17 cellular contexts compared by ENCODE assay signal in the genomic region with DNA sequence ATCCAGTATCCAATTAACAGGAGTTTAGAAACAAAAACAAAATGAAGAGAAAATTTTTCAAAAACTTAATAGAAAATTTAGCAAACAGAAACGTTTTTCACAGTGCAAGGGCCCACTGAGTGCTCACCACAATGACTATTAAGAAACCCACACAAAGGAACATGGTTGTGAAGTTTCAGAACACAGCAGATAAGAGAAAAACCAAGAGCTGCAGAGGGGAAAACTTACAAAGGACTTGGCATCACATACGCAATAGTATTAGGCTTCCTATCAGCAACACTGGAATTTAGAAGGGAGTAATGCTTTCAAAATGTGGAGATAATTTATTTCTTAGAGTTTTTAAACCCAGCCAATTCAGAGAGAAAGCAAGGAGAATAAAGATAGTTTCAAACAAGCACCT. TPM values are rescaled to one million over a fixed set of nuclear protein-coding genes. Genes with fewer than 3 reads are reported as not detected.
A peak's percentile ranks its signal among the peaks of the same experiment; 100 is the strongest.
DNase-seq lines count a peak whose midpoint lies in the region; ATAC-seq and TF ChIP-seq lines count a peak whose summit lies in the region.
"Had no signal": no experiment of that assay in that cellular context is flagged by ENCODE, and none has a peak within 500 bp of the region (broad histone marks: within the 10 kb centered on the region; RNA-seq: fewer than 3 reads in every experiment).

No MANE protein-coding gene starts in this region.

- no peak for TF ChIP-seq POLR2A in uterus (IDR thresholded peaks at IDR 0.05)

- CTCF ChIA-PET in activated CD4-positive, alpha-beta memory T cell treated with anti-CD3 and anti-CD28 coated beads, Interleukin-2, amount 10 ng/mL, durations not matched to agents 7 days and 5 days (lab: Charles Lee) = interaction anchor here (1.0 kb wide), 1 partner anchor 18 kb away, joined by 3 read pairs; a partner anchor contains a TSS

- H3K27me3 Mint-ChIP-seq in activated T-cell treated with anti-CD3 and anti-CD28 coated beads, Interleukin-2, amount 50 U/mL, for 72 hours (ENCODE audit: low read depth) = no peaks in the 10 kb centered on the region
- H3K27me3 Mint-ChIP-seq in activated CD4-positive, alpha-beta memory T cell treated with anti-CD3 and anti-CD28 coated beads, Interleukin-2, amount 10 ng/mL, durations not matched to agents 7 days and 5 days = no peaks in the 10 kb centered on the region

- peak in 1 of 2 donors; percentile 42 for ATAC-seq in activated T-cell treated with anti-CD3 and anti-CD28 coated beads, Interleukin-2, amount 50 U/mL, for 72 hours (replicated peaks in 1 of 2)
- ATAC-seq in GM21529 (IDR thresholded peaks at IDR 0.05; ENCODE audit: unreplicated experiment) = no peak
- ATAC-seq: WTC11 had no signal

- peaks cover 7% of the 10 kb centered on the region for H3K79me2 ChIP-seq in fibroblast of lung (ENCODE audit: control insufficient read depth, insufficient read depth, low read length)

- H3K9me3 ChIP-seq in fibroblast of lung (ENCODE audit: control insufficient read depth, insufficient read depth, low read depth, low read length) = no peaks in the 10 kb centered on the region
- no peaks in the 10 kb centered on the region for H3K9me3 ChIP-seq in uterus
- H3K9me3 ChIP-seq: upper lobe of left lung had no signal

- DNase-seq in activated T-cell treated with anti-CD3 and anti-CD28 coated beads, Interleukin-2, amount 50 U/mL, for 72 hours = no peak
- DNase-seq in activated T-cell treated with anti-CD3 and anti-CD28 coated beads, Interleukin-2, amount 50 U/mL, for 1 hour = no peak
- DNase-seq in activated CD4-positive, alpha-beta memory T cell treated with anti-CD3 and anti-CD28 coated beads, Interleukin-2, amount 10 ng/mL, durations not matched to agents 7 days and 5 days = no peak
- peak in 1 of 2 donors; percentile 88 for DNase-seq in fibroblast of lung (ENCODE audit: low read depth in 2 of 2)
- no peak for DNase-seq in uterus
- no peak for DNase-seq in DMS153 treated with DMSO at 0.1 percent for 48 hours (lab: John Stamatoyannopoulos, UW; ENCODE audit: unreplicated experiment)
- DNase-seq in DMS153 (lab: John Stamatoyannopoulos, UW) = no peak
- DNase-seq: activated gamma-delta T cell; effector CD8-positive, alpha-beta T cell; H9; NCI-H146; NCI-H748 treated with DMSO at 0.1 percent for 48 hours; nucleus accumbens; SHP77 treated with DMSO at 0.1 percent for 48 hours; upper lobe of left lung had no signal

- H3K27ac Mint-ChIP-seq in activated T-cell treated with anti-CD3 and anti-CD28 coated beads, Interleukin-2, amount 50 U/mL, for 72 hours = peak overlapping the region; percentile 92
- peak overlapping the region; percentile 81 for H3K27ac Mint-ChIP-seq in activated CD4-positive, alpha-beta memory T cell treated with anti-CD3 and anti-CD28 coated beads, Interleukin-2, amount 10 ng/mL, durations not matched to agents 7 days and 5 days

- no peaks in the 10 kb centered on the region for H3K27me3 ChIP-seq in fibroblast of lung (ENCODE audit: control insufficient read depth, insufficient read depth, low read length)
- H3K27me3 ChIP-seq in uterus = no peaks in the 10 kb centered on the region
- H3K27me3 ChIP-seq: upper lobe of left lung had no signal

- no peak overlapping the region for H3K4me3 ChIP-seq in fibroblast of lung (replicated peaks in 1 of 4; ENCODE audit: control extremely low read depth in 1 of 4, insufficient read depth in 1 of 4, low read depth in 3 of 4, low read length in 4 of 4)
- no peak overlapping the region for H3K4me3 ChIP-seq in uterus
- H3K4me3 ChIP-seq: upper lobe of left lung had no signal

- H4K20me1 ChIP-seq in fibroblast of lung (ENCODE audit: control insufficient read depth, extremely low read depth, insufficient read depth, low read length) = no peaks in the 10 kb centered on the region

- POLR2A ChIA-PET in activated CD4-positive, alpha-beta memory T cell treated with anti-CD3 and anti-CD28 coated beads, Interleukin-2, amount 10 ng/mL, durations not matched to agents 7 days and 5 days (lab: Charles Lee) = interaction anchor here (1.8 to 7.1 kb wide), 2 partner anchors 17 to 22 kb away, joined by 4 to 96 read pairs; a partner anchor contains a TSS

- peaks cover 2 to 4% of the 10 kb centered on the region in 2 donors for H3K36me3 Mint-ChIP-seq in activated T-cell treated with anti-CD3 and anti-CD28 coated beads, Interleukin-2, amount 50 U/mL, for 72 hours (ENCODE audit: insufficient read depth in 2 of 2)
- peaks cover 51% of the 10 kb centered on the region for H3K36me3 Mint-ChIP-seq in activated CD4-positive, alpha-beta memory T cell treated with anti-CD3 and anti-CD28 coated beads, Interleukin-2, amount 10 ng/mL, durations not matched to agents 7 days and 5 days (ENCODE audit: low read depth)

- peak overlapping the region; percentile 65 to 81 for H3K4me3 Mint-ChIP-seq in activated T-cell treated with anti-CD3 and anti-CD28 coated beads, Interleukin-2, amount 50 U/mL, for 72 hours
- H3K4me3 Mint-ChIP-seq in activated CD4-positive, alpha-beta memory T cell treated with anti-CD3 and anti-CD28 coated beads, Interleukin-2, amount 10 ng/mL, durations not matched to agents 7 days and 5 days = no peak overlapping the region
- H3K4me3 Mint-ChIP-seq: H9, WTC11 had no signal

- H3K36me3 ChIP-seq in fibroblast of lung (ENCODE audit: control insufficient read depth, insufficient read depth, low read length) = peaks cover 3% of the 10 kb centered on the region
- no peaks in the 10 kb centered on the region for H3K36me3 ChIP-seq in uterus

- no peak overlapping the region for H2AFZ ChIP-seq in fibroblast of lung (ENCODE audit: low read length)

- intact Hi-C loops in uterus (cut with DNase I; ENCODE audit: low total_unique reads) = no loop called here

- H3K27ac ChIP-seq in fibroblast of lung (ENCODE audit: insufficient read depth, low read length) = peak overlapping the region; percentile 20
- peak overlapping the region; percentile 59 to 75 for H3K27ac ChIP-seq in uterus

- H3K4me2 ChIP-seq in fibroblast of lung (ENCODE audit: extremely low read depth, insufficient read depth, low read length) = no peak overlapping the region

- TF ChIP-seq CTCF in fibroblast of lung (conservative IDR thresholded peaks at IDR 0.05 in 1 of 2, IDR thresholded peaks at IDR 0.05 in 1 of 2; ENCODE audit: low read depth in 1 of 2, low read length in 2 of 2) (no peak), uterus (IDR thresholded peaks at IDR 0.05) (no peak)

- H3K9me3 Mint-ChIP-seq in activated T-cell treated with anti-CD3 and anti-CD28 coated beads, Interleukin-2, amount 50 U/mL, for 72 hours = no peaks in the 10 kb centered on the region
- H3K9me3 Mint-ChIP-seq in activated CD4-positive, alpha-beta memory T cell treated with anti-CD3 and anti-CD28 coated beads, Interleukin-2, amount 10 ng/mL, durations not matched to agents 7 days and 5 days = no peaks in the 10 kb centered on the region
- H3K9me3 Mint-ChIP-seq: H9, WTC11 had no signal

- no peak overlapping the region for H3K9ac ChIP-seq in fibroblast of lung (ENCODE audit: insufficient read depth, low read length)

- H3K4me1 ChIP-seq in fibroblast of lung (ENCODE audit: control insufficient read depth, extremely low read depth, insufficient read depth, low read length) = peaks cover 7% of the 10 kb centered on the region
- peaks cover 0 to 10% of the 10 kb centered on the region in 2 donors for H3K4me1 ChIP-seq in uterus

- H3K4me1 Mint-ChIP-seq in activated T-cell treated with anti-CD3 and anti-CD28 coated beads, Interleukin-2, amount 50 U/mL, for 72 hours (ENCODE audit: low read depth) = peaks cover 45% of the 10 kb centered on the region
- H3K4me1 Mint-ChIP-seq in activated CD4-positive, alpha-beta memory T cell treated with anti-CD3 and anti-CD28 coated beads, Interleukin-2, amount 10 ng/mL, durations not matched to agents 7 days and 5 days = peaks cover 62% of the 10 kb centered on the region

RNA-seq across cellular contexts. Expression of a gene that starts 1.7 kb away (rescaled TPM):
- 1 to 10 TPM; 3.5 to 5.1 TPM for total RNA-seq in activated T-cell treated with anti-CD3 and anti-CD28 coated beads, Interleukin-2, amount 50 U/mL, for 72 hours
- total RNA-seq in activated CD4-positive, alpha-beta memory T cell treated with anti-CD3 and anti-CD28 coated beads, Interleukin-2, amount 10 ng/mL, durations not matched to agents 7 days and 5 days = 1 to 10 TPM; 2.4 to 5.3 TPM
- 5.9 and 8.8 TPM in 2 replicates for total RNA-seq in fibroblast of lung
- polyA plus RNA-seq in fibroblast of lung = 5.9 and 8.5 TPM in 2 replicates
- 5.7 and 6.1 TPM in 2 replicates for polyA plus RNA-seq in fibroblast of lung (2012)
- 0.85 and 1.1 TPM in 2 replicates for polyA minus RNA-seq in fibroblast of lung (ENCODE audit: low replicate concordance)
- total RNA-seq in uterus = 10 to 100 TPM in 2 of 4 donors, 1 to 10 TPM in 2; 5.9 to 22.5 (median 11.9) TPM

RNA-seq across cellular contexts. Expression of a gene that starts 18.4 kb away (rescaled TPM):
- total RNA-seq in activated T-cell treated with anti-CD3 and anti-CD28 coated beads, Interleukin-2, amount 50 U/mL, for 72 hours = 100 to 1,000 TPM; 107 to 124 TPM
- total RNA-seq in activated CD4-positive, alpha-beta memory T cell treated with anti-CD3 and anti-CD28 coated beads, Interleukin-2, amount 10 ng/mL, durations not matched to agents 7 days and 5 days = 100 to 1,000 TPM; 132 to 133 TPM
- total RNA-seq in fibroblast of lung = 27.2 and 33.6 TPM in 2 replicates
- polyA plus RNA-seq in fibroblast of lung = 161 and 181 TPM in 2 replicates
- 129 and 158 TPM in 2 replicates for polyA plus RNA-seq in fibroblast of lung (2012)
- polyA minus RNA-seq in fibroblast of lung (ENCODE audit: low replicate concordance) = 2.3 TPM in 1 of 2 replicates, not detected in the other
- 100 to 1,000 TPM in 1 of 4 donors, 10 to 100 TPM in 3; 54.5 to 121 (median 67.2) TPM for total RNA-seq in uterus

RNA-seq across cellular contexts. Expression of a gene that starts 18.6 kb away (rescaled TPM):
- 10 to 100 TPM; 64.5 to 66.6 TPM for total RNA-seq in activated T-cell treated with anti-CD3 and anti-CD28 coated beads, Interleukin-2, amount 50 U/mL, for 72 hours
- total RNA-seq in activated CD4-positive, alpha-beta memory T cell treated with anti-CD3 and anti-CD28 coated beads, Interleukin-2, amount 10 ng/mL, durations not matched to agents 7 days and 5 days = 10 to 100 TPM; 47.2 to 47.4 TPM
- 55.5 and 63.7 TPM in 2 replicates for total RNA-seq in fibroblast of lung
- 54.4 and 58.0 TPM in 2 replicates for polyA plus RNA-seq in fibroblast of lung
- 42.0 and 49.1 TPM in 2 replicates for polyA plus RNA-seq in fibroblast of lung (2012)
- polyA minus RNA-seq in fibroblast of lung (ENCODE audit: low replicate concordance) = 1.2 and 3.0 TPM in 2 replicates
- 10 to 100 TPM in 3 of 4 donors, 1 to 10 TPM in 1; 10.0 to 79.4 (median 51.9) TPM for total RNA-seq in uterus
